ENCODE assay signal across 1 cellular context in the genomic region with DNA sequence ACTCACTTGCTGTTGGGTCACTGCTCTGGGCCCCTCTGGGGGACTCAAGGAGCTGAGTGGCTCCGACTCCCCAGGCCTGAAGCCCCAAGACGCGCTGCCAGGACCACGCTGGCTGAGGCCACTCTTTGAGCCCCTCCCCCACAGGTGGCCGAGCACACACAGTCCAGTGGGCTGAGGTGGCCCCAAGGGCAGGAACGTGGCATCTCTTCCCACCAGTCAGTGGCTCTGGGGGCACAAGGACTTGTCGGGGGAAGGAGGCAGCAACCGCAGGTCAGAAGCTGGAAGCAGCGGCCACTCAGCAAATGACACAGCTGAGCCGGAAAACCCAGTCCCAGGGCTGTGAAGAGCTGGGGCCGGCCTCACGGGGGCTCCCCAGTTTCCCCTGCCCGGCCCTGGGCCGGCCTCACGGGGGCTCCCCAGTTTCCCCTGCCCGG.
TF ChIP-seq lines count a peak whose summit lies in the region.

No MANE protein-coding gene starts in this region.

TF ChIP-seq in H1, 55 proteins besides CTCF, POLR2A, EP300 and RAD21 (continued from another document):
- TF ChIP-seq CHD7 (IDR thresholded peaks at IDR 0.05; ENCODE audit: insufficient replicate concordance, low read length) (no peak), JUN (IDR thresholded peaks at IDR 0.05; ENCODE audit: low read depth, low read length) (no peak)
